ENCODE assay signal across 12 cellular contexts in genomic region chr1:108072294-108072693, GRCh38.
"Had no signal": no experiment of that assay in that cellular context is flagged by ENCODE, and none has a peak within 500 bp of the region (broad histone marks: within the 10 kb centered on the region; RNA-seq: fewer than 3 reads in every experiment).

No MANE protein-coding gene starts in this region.

- H3K27ac Mint-ChIP-seq: activated CD8-positive, alpha-beta T cell treated with anti-CD3 and anti-CD28 coated beads for 36 hours; activated T-cell treated with anti-CD3 and anti-CD28 coated beads, Interleukin-2, amount 50 U/mL, for 72 hours had no signal

- H3K27me3 Mint-ChIP-seq: activated CD8-positive, alpha-beta T cell treated with anti-CD3 and anti-CD28 coated beads for 36 hours had no signal

- H3K9me3 Mint-ChIP-seq: activated CD8-positive, alpha-beta T cell treated with anti-CD3 and anti-CD28 coated beads for 36 hours; activated T-cell treated with anti-CD3 and anti-CD28 coated beads, Interleukin-2, amount 50 U/mL, for 72 hours had no signal

- ATAC-seq: gastrocnemius medialis; pancreas; stimulated activated naive CD8-positive, alpha-beta T cell treated with anti-CD3 and anti-CD28 coated beads, Interleukin-15, Interleukin-2, amounts not matched to agents 100 U/mL and 50 U/mL, for 24 hours had no signal

- DNase-seq: activated CD8-positive, alpha-beta memory T cell treated with anti-CD3 and anti-CD28 coated beads, Interleukin-2, amount 50 U/mL, for 4 hours; activated CD8-positive, alpha-beta T cell treated with anti-CD3 and anti-CD28 coated beads for 36 hours; activated T-cell treated with anti-CD3 and anti-CD28 coated beads, Interleukin-2, amount 50 U/mL, for 72 hours; aorta; gastrocnemius medialis; heart right ventricle; left ventricle myocardium inferior; pancreas; stimulated activated CD4-positive, alpha-beta T cell treated with anti-CD3 and anti-CD28 coated beads, Interleukin-2, amount 100 ng/mL, for 48 hours; stimulated activated naive CD8-positive, alpha-beta T cell treated with anti-CD3 and anti-CD28 coated beads, Interleukin-15, Interleukin-2, amounts not matched to agents 100 U/mL and 50 U/mL, for 24 hours; T-helper 2 cell; upper lobe of left lung had no signal

- H3K4me3 Mint-ChIP-seq: activated CD8-positive, alpha-beta T cell treated with anti-CD3 and anti-CD28 coated beads for 36 hours; activated T-cell treated with anti-CD3 and anti-CD28 coated beads, Interleukin-2, amount 50 U/mL, for 72 hours had no signal
